Comparison of ENCODE assay signal across 8 cellular contexts in the genomic region with DNA sequence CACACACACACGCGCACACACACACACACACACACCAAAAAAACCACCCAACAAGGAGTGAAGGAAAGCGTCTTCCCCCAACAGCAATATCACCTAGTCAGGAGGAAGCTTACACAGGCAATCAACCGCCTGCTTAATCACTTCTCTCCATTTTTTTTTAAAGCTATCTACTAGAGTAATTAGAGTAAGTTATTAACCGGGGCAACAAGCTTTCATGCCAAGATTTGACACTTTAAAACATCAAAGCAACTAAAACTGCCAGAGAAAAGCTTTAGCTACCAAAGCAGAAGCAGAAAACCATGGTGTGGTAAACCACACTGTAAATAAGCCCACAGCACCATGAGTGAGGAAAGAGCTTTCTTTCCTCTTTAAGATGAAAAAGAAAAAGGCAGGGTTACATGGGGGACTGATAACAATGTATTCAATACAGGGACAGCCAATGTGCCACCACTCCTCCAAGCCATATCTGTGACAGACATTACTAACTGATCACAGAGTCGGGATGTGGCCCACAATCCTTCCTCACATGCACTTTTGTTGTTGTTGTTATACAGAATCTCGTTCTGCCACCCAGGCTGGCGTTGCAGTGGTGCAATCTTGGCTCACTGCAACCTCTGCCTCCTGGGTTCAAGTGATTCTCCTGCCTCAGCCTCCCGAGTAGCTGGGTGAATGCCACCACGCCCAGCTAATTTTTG.
DNase-seq lines count a peak whose midpoint lies in the region; ATAC-seq and TF ChIP-seq lines count a peak whose summit lies in the region.

No MANE protein-coding gene starts in this region.

- no peak overlapping the region for H3K27ac ChIP-seq in caudate nucleus (ENCODE audit: low read depth, low read length)

- no peak for TF ChIP-seq POLR2A in GM18505 (IDR thresholded peaks at IDR 0.05; ENCODE audit: borderline replicate concordance, extremely low read depth, insufficient read depth, insufficient read length)

- peak; percentile 68 for ATAC-seq in GM18907 (IDR thresholded peaks at IDR 0.05; ENCODE audit: unreplicated experiment)
- no peak for ATAC-seq in GM19395 (IDR thresholded peaks at IDR 0.05; ENCODE audit: unreplicated experiment)
- no peak for ATAC-seq in GM18505 (IDR thresholded peaks at IDR 0.05; ENCODE audit: unreplicated experiment)

- DNase-seq in LoVo (ENCODE audit: low spot score): peak; percentile 41
- peak; percentile 79 for DNase-seq in astrocyte of the hippocampus (ENCODE audit: low read depth, low spot score)
- peak; percentile 93 for DNase-seq in renal cortical epithelial cell (ENCODE audit: low read depth)
- no peak for DNase-seq in NCI-H2081 (lab: John Stamatoyannopoulos, UW)
- no peak for DNase-seq in caudate nucleus (lab: John Stamatoyannopoulos, UW)

Comparison
In these comparisons a context has a peak if more than half of its experiments do, and no peak if none do; other contexts are left out.
1. DNase-seq: peak in LoVo (single experiment), astrocyte of the hippocampus (single experiment) and renal cortical epithelial cell (single experiment); none in NCI-H2081 (0 of 2) and caudate nucleus (0 of 61).